In the genomic region with DNA sequence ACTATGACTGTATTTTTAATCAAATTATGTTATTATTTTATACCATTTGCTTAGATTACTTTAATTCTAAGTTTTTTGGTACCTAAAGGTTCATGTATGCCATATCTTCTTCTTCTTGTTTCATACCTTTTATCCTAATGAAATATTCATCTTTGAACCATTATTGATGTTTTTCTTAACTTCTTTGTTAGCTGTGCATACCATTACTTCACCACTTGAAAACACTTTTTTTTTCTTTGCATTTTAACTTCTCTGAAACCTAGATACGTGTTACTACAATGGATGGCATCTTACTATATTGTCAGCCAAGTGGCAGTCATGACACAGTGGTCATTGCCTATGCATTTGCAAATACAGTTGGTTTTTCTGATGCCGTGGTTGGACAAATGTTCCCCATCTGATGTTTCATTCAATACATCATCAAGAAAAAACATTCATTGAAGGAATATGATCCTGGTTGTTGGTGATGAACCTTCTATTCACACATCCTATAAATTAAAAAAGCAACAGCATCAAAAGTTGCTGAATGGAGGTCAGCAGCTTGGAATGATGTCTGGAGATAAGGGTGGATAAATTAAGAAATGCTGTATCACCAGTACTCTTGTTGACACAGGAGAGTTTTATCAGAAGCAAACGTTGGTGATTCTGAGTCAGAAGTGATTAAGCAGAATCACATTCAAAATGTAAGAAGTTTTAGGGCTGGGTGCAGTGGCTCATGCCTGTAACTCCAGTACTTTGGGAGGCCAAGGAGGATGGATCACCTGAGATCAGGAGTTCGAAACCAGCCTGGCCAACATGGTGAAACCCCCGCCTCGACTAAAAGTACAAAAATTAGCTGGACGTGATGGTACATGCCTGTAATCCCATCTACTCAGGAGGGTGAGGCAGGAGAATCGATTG, we compare ENCODE assay signal across 1 cellular context.
A peak's percentile ranks its signal among the peaks of the same experiment; 100 is the strongest.
TF ChIP-seq lines count a peak whose summit lies in the region.

No MANE protein-coding gene starts in this region.

TF ChIP-seq in K562, 482 proteins besides CTCF, POLR2A, EP300 and RAD21 (continued from another document and continues in another):
- TF ChIP-seq, protein P1, sequence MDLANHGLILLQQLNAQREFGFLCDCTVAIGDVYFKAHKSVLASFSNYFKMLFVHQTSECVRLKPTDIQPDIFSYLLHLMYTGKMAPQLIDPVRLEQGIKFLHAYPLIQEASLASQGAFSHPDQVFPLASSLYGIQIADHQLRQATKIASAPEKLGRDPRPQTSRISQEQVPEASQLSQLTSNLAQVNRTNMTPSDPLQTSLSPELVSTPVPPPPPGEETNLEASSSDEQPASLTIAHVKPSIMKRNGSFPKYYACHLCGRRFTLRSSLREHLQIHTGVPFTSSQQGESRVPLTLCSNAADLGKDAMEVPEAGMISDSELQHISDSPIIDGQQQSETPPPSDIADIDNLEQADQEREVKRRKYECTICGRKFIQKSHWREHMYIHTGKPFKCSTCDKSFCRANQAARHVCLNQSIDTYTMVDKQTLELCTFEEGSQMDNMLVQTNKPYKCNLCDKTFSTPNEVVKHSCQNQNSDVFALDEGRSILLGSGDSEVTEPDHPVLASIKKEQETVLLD (IDR thresholded peaks at IDR 0.05) = peak; percentile 57; the same call in 1 of the 2 replicates
- TF ChIP-seq RBBP5 (IDR thresholded peaks at IDR 0.05; ENCODE audit: borderline replicate concordance, insufficient read depth, low read length, poor library complexity, severe bottlenecking) = no peak
- TF ChIP-seq SOX6 (IDR thresholded peaks at IDR 0.05) = peak; percentile 89
- no peak for TF ChIP-seq BRCA1 (IDR thresholded peaks at IDR 0.05)
- no peak for TF ChIP-seq BRCA1 (CRISPR knock-in tag; IDR thresholded peaks at IDR 0.05)
- peak; percentile 97 for TF ChIP-seq TEAD4 (IDR thresholded peaks at IDR 0.05; ENCODE audit: low read length)
- TF ChIP-seq TEAD4 (CRISPR knock-in tag; IDR thresholded peaks at IDR 0.05; ENCODE audit: borderline replicate concordance) = no peak
- no peak; the same call in 1 of the 2 replicates for TF ChIP-seq ZNF175 (CRISPR knock-in tag; IDR thresholded peaks at IDR 0.05; ENCODE audit: low read depth)
- peak; percentile 98 for TF ChIP-seq JUND (IDR thresholded peaks at IDR 0.05; ENCODE audit: borderline replicate concordance, low read depth, low read length)
- peak; percentile 99; the same call in 2 of the 3 replicates for TF ChIP-seq JUND (tag; IDR thresholded peaks at IDR 0.05; ENCODE audit: borderline replicate concordance, low read depth, low read length)
- no peak for TF ChIP-seq RBM34 (IDR thresholded peaks at IDR 0.05; ENCODE audit: borderline replicate concordance, insufficient read depth, low read length)
- peak; percentile 93 for TF ChIP-seq ZNF766 (CRISPR knock-in tag; conservative IDR thresholded peaks at IDR 0.05)
- TF ChIP-seq PCBP1 (IDR thresholded peaks at IDR 0.05; ENCODE audit: low read depth, low read length, poor library complexity, severe bottlenecking) = no peak
- TF ChIP-seq, protein P2, sequence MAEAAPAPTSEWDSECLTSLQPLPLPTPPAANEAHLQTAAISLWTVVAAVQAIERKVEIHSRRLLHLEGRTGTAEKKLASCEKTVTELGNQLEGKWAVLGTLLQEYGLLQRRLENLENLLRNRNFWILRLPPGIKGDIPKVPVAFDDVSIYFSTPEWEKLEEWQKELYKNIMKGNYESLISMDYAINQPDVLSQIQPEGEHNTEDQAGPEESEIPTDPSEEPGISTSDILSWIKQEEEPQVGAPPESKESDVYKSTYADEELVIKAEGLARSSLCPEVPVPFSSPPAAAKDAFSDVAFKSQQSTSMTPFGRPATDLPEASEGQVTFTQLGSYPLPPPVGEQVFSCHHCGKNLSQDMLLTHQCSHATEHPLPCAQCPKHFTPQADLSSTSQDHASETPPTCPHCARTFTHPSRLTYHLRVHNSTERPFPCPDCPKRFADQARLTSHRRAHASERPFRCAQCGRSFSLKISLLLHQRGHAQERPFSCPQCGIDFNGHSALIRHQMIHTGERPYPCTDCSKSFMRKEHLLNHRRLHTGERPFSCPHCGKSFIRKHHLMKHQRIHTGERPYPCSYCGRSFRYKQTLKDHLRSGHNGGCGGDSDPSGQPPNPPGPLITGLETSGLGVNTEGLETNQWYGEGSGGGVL (CRISPR knock-in tag; IDR thresholded peaks at IDR 0.05) = no peak
- peak; percentile 94 for TF ChIP-seq NBN (IDR thresholded peaks at IDR 0.05; ENCODE audit: low read depth)
- peak; percentile 91 for TF ChIP-seq MTA2 (IDR thresholded peaks at IDR 0.05; ENCODE audit: low read depth)
- peak; percentile 94 to 97 for TF ChIP-seq FOXK2 (conservative IDR thresholded peaks at IDR 0.05 in 1 of 2, IDR thresholded peaks at IDR 0.05 in 1 of 2; ENCODE audit: low read depth in 2 of 2)
- TF ChIP-seq RFX5 (IDR thresholded peaks at IDR 0.05; ENCODE audit: low read depth, low read length) = no peak
- TF ChIP-seq ZNF24 (IDR thresholded peaks at IDR 0.05) = peak; percentile 57; the same call in 1 of the 2 replicates
- TF ChIP-seq SNRNP70 (optimal IDR thresholded peaks at IDR 0.05; ENCODE audit: low read depth, low read length) = no peak
- peak; percentile 95 for TF ChIP-seq JUN (IDR thresholded peaks at IDR 0.05; ENCODE audit: borderline replicate concordance, low read depth, low read length)
- TF ChIP-seq JUN (CRISPR knock-in tag; IDR thresholded peaks at IDR 0.05; ENCODE audit: borderline replicate concordance) = no peak
- TF ChIP-seq ZNF75A (CRISPR knock-in tag; IDR thresholded peaks at IDR 0.05) = no peak
- peak; percentile 63 for TF ChIP-seq BHLHE40 (IDR thresholded peaks at IDR 0.05; ENCODE audit: low read length)
- TF ChIP-seq, protein P3, sequence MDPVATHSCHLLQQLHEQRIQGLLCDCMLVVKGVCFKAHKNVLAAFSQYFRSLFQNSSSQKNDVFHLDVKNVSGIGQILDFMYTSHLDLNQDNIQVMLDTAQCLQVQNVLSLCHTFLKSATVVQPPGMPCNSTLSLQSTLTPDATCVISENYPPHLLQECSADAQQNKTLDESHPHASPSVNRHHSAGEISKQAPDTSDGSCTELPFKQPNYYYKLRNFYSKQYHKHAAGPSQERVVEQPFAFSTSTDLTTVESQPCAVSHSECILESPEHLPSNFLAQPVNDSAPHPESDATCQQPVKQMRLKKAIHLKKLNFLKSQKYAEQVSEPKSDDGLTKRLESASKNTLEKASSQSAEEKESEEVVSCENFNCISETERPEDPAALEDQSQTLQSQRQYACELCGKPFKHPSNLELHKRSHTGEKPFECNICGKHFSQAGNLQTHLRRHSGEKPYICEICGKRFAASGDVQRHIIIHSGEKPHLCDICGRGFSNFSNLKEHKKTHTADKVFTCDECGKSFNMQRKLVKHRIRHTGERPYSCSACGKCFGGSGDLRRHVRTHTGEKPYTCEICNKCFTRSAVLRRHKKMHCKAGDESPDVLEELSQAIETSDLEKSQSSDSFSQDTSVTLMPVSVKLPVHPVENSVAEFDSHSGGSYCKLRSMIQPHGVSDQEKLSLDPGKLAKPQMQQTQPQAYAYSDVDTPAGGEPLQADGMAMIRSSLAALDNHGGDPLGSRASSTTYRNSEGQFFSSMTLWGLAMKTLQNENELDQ (CRISPR knock-in tag; IDR thresholded peaks at IDR 0.05; ENCODE audit: borderline replicate concordance) = no peak
- TF ChIP-seq NR1H2 (CRISPR knock-in tag; IDR thresholded peaks at IDR 0.05) = no peak
- peak; percentile 86 to 100; a peak in 3 of 4 replicates for TF ChIP-seq TBL1XR1 (IDR thresholded peaks at IDR 0.05; ENCODE audit: low read length in 2 of 2)
- TF ChIP-seq, protein P4, sequence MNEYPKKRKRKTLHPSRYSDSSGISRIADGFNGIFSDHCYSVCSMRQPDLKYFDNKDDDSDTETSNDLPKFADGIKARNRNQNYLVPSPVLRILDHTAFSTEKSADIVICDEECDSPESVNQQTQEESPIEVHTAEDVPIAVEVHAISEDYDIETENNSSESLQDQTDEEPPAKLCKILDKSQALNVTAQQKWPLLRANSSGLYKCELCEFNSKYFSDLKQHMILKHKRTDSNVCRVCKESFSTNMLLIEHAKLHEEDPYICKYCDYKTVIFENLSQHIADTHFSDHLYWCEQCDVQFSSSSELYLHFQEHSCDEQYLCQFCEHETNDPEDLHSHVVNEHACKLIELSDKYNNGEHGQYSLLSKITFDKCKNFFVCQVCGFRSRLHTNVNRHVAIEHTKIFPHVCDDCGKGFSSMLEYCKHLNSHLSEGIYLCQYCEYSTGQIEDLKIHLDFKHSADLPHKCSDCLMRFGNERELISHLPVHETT (CRISPR knock-in tag; conservative IDR thresholded peaks at IDR 0.05 in 1 of 2, IDR thresholded peaks at IDR 0.05 in 1 of 2) = peak in 1 of 2 experiments; percentile 73; a peak in 2 of 4 replicates
- no peak for TF ChIP-seq HMGN3 (IDR thresholded peaks at IDR 0.05; ENCODE audit: borderline replicate concordance, extremely low read depth, insufficient read length, low read depth, low read length)
- TF ChIP-seq BACH1 (tag; IDR thresholded peaks at IDR 0.05) = peak; percentile 98
- TF ChIP-seq, protein P5, sequence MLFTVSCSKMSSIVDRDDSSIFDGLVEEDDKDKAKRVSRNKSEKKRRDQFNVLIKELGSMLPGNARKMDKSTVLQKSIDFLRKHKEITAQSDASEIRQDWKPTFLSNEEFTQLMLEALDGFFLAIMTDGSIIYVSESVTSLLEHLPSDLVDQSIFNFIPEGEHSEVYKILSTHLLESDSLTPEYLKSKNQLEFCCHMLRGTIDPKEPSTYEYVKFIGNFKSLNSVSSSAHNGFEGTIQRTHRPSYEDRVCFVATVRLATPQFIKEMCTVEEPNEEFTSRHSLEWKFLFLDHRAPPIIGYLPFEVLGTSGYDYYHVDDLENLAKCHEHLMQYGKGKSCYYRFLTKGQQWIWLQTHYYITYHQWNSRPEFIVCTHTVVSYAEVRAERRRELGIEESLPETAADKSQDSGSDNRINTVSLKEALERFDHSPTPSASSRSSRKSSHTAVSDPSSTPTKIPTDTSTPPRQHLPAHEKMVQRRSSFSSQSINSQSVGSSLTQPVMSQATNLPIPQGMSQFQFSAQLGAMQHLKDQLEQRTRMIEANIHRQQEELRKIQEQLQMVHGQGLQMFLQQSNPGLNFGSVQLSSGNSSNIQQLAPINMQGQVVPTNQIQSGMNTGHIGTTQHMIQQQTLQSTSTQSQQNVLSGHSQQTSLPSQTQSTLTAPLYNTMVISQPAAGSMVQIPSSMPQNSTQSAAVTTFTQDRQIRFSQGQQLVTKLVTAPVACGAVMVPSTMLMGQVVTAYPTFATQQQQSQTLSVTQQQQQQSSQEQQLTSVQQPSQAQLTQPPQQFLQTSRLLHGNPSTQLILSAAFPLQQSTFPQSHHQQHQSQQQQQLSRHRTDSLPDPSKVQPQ (CRISPR knock-in tag; IDR thresholded peaks at IDR 0.05; ENCODE audit: borderline replicate concordance) = no peak
- TF ChIP-seq RBM39 (optimal IDR thresholded peaks at IDR 0.05; ENCODE audit: low read depth, low read length) = no peak
- TF ChIP-seq, protein P6, sequence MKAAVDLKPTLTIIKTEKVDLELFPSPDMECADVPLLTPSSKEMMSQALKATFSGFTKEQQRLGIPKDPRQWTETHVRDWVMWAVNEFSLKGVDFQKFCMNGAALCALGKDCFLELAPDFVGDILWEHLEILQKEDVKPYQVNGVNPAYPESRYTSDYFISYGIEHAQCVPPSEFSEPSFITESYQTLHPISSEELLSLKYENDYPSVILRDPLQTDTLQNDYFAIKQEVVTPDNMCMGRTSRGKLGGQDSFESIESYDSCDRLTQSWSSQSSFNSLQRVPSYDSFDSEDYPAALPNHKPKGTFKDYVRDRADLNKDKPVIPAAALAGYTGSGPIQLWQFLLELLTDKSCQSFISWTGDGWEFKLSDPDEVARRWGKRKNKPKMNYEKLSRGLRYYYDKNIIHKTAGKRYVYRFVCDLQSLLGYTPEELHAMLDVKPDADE (conservative IDR thresholded peaks at IDR 0.05; ENCODE audit: control insufficient read depth, low read depth, low read length) = no peak
- peak; percentile 89 for TF ChIP-seq NEUROD1 (IDR thresholded peaks at IDR 0.05; ENCODE audit: borderline replicate concordance, low read depth, low read length, partially characterized antibody)
- TF ChIP-seq, protein P7, sequence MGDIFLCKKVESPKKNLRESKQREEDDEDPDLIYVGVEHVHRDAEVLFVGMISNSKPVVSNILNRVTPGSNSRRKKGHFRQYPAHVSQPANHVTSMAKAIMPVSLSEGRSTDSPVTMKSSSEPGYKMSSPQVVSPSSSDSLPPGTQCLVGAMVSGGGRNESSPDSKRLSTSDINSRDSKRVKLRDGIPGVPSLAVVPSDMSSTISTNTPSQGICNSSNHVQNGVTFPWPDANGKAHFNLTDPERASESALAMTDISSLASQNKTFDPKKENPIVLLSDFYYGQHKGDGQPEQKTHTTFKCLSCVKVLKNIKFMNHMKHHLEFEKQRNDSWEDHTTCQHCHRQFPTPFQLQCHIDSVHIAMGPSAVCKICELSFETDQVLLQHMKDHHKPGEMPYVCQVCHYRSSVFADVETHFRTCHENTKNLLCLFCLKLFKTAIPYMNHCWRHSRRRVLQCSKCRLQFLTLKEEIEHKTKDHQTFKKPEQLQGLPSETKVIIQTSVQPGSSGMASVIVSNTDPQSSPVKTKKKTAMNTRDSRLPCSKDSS (IDR thresholded peaks at IDR 0.05; ENCODE audit: low read depth, partially characterized antibody) = no peak
- TF ChIP-seq ZNF561 (CRISPR knock-in tag; conservative IDR thresholded peaks at IDR 0.05) = no peak
- TF ChIP-seq ZC3H11A (IDR thresholded peaks at IDR 0.05; ENCODE audit: low read depth, low read length) = no peak
- TF ChIP-seq DDX20 (tag; IDR thresholded peaks at IDR 0.05; ENCODE audit: low read depth) = no peak
